Comparison of ENCODE assay signal across 21 cellular contexts in genomic region chr10:93299195-93299594, GRCh38.
DNase-seq lines count a peak whose midpoint lies in the region; ATAC-seq and TF ChIP-seq lines count a peak whose summit lies in the region.
"Had no signal": no experiment of that assay in that cellular context is flagged by ENCODE, and none has a peak within 500 bp of the region (broad histone marks: within the 10 kb centered on the region; RNA-seq: fewer than 3 reads in every experiment).

No MANE protein-coding gene starts in this region.

- H3K9me3 Mint-ChIP-seq in WTC11 = no peaks in the 10 kb centered on the region
- H3K9me3 Mint-ChIP-seq: CD4-positive, CD25-positive, alpha-beta regulatory T cell; IgD-negative memory B cell had no signal

- no peaks in the 10 kb centered on the region for H3K79me2 ChIP-seq in smooth muscle cell (ENCODE audit: low read depth)

- no peak for ATAC-seq in WTC11
- ATAC-seq: PC-3 had no signal

- peak overlapping the region; percentile 63 for H3K4me2 ChIP-seq in smooth muscle cell
- H3K4me2 ChIP-seq: BLaER1, KMS-11 had no signal

- H3K4me3 ChIP-seq in smooth muscle cell = peak overlapping the region; percentile 25
- no peak overlapping the region for H3K4me3 ChIP-seq in coronary artery
- H3K4me3 ChIP-seq: BLaER1 had no signal

- peak overlapping the region; percentile 5 for H2AFZ ChIP-seq in smooth muscle cell (ENCODE audit: low read depth)

- H3K4me1 Mint-ChIP-seq in WTC11 = peaks cover 17% of the 10 kb centered on the region
- H3K4me1 Mint-ChIP-seq: CD4-positive, CD25-positive, alpha-beta regulatory T cell; IgD-negative memory B cell had no signal

- H4K20me1 ChIP-seq in smooth muscle cell (ENCODE audit: low read depth) = no peaks in the 10 kb centered on the region
- H4K20me1 ChIP-seq: BLaER1 had no signal

- CTCF ChIA-PET in WTC11 (lab: Charles Lee) = interaction anchor here (1.2 to 1.3 kb wide), 2 partner anchors 58 to 183 kb away, joined by 3 read pairs; no protein-coding TSS in a partner anchor

- no peak for TF ChIP-seq CTCF in WTC11 (IDR thresholded peaks at IDR 0.05)
- no peak for TF ChIP-seq CTCF in smooth muscle cell (IDR thresholded peaks at IDR 0.05; ENCODE audit: borderline replicate concordance, insufficient read depth, poor library complexity, severe bottlenecking)
- TF ChIP-seq CTCF in coronary artery (IDR thresholded peaks at IDR 0.05) = no peak

- H3K36me3 Mint-ChIP-seq in WTC11 = no peaks in the 10 kb centered on the region
- H3K36me3 Mint-ChIP-seq: CD4-positive, CD25-positive, alpha-beta regulatory T cell; IgD-negative memory B cell had no signal

- no peaks in the 10 kb centered on the region for H3F3A ChIP-seq in smooth muscle cell (ENCODE audit: low read depth)

- H3K27ac Mint-ChIP-seq in WTC11 = 0 out of 2 replicates have a peak overlapping the region, but pooled peaks have one; percentile 63
- H3K27ac Mint-ChIP-seq: CD4-positive, CD25-positive, alpha-beta regulatory T cell; IgD-negative memory B cell had no signal

- 26% methylated on average over 6 of the region's 6 CpGs for WGBS in smooth muscle cell (ENCODE audit: low lambda C conversion rate)

- H3K27ac ChIP-seq in smooth muscle cell (ENCODE audit: low read depth) = no peak overlapping the region
- H3K27ac ChIP-seq in coronary artery = no peak overlapping the region
- H3K27ac ChIP-seq: BLaER1, KMS-11 had no signal

- no peak overlapping the region for H3K9ac ChIP-seq in smooth muscle cell (ENCODE audit: low read depth)
- H3K9ac ChIP-seq: BLaER1, KMS-11 had no signal

- peaks cover 12% of the 10 kb centered on the region for H3K4me1 ChIP-seq in smooth muscle cell (ENCODE audit: low read depth)
- H3K4me1 ChIP-seq: BLaER1 had no signal

- DNase-seq in ELF-1 (ENCODE audit: low read depth, low spot score) = peak; percentile 22
- no peak for DNase-seq in WTC11 (ENCODE audit: low spot score)
- DNase-seq in islet precursor cell = peak; percentile 66
- DNase-seq in smooth muscle cell (lab: John Stamatoyannopoulos, UW; ENCODE audit: unreplicated experiment) = no peak
- DNase-seq in T-helper 9 cell = no peak
- no peak for DNase-seq in amniotic stem cell (lab: John Stamatoyannopoulos, UW)
- DNase-seq in coronary artery (ENCODE audit: low spot score) = no peak
- DNase-seq: CD4-positive, CD25-positive, alpha-beta regulatory T cell; DMS53; GDM1; H7; MM.1S; NCI-H2029; NCI-H446 treated with DMSO at 0.1 percent for 48 hours; NCI-H526; NCI-H82; NK-92 treated with Interleukin-12 subunit alpha and Interleukin-12 subunit beta, amount 100 ng/mL, for 24 hours; PC-3 had no signal

- POLR2A ChIA-PET in WTC11 (lab: Charles Lee) = no interaction called here

- H3K9me3 ChIP-seq in smooth muscle cell (replicated peaks; ENCODE audit: low read depth) = no peaks in the 10 kb centered on the region
- H3K9me3 ChIP-seq: BLaER1 had no signal

- H3K27me3 ChIP-seq in smooth muscle cell (ENCODE audit: low read depth) = no peaks in the 10 kb centered on the region
- H3K27me3 ChIP-seq: BLaER1 had no signal

- H3K36me3 ChIP-seq in smooth muscle cell (ENCODE audit: low read depth) = no peaks in the 10 kb centered on the region
- H3K36me3 ChIP-seq: BLaER1 had no signal

- no peak overlapping the region for H3K4me3 Mint-ChIP-seq in WTC11
- H3K4me3 Mint-ChIP-seq: CD4-positive, CD25-positive, alpha-beta regulatory T cell; IgD-negative memory B cell had no signal

- no peaks in the 10 kb centered on the region; the same call in 1 of the 2 replicates for H3K27me3 Mint-ChIP-seq in WTC11 (ENCODE audit: low read depth)
- H3K27me3 Mint-ChIP-seq: IgD-negative memory B cell had no signal

TF ChIP-seq in WTC11, 78 proteins besides CTCF, POLR2A, EP300 and RAD21 (continues in another document):
- no peak for TF ChIP-seq IRF2 (CRISPR knock-in tag; IDR thresholded peaks at IDR 0.05; ENCODE audit: borderline replicate concordance, low read depth)
- TF ChIP-seq TCF7 (CRISPR knock-in tag; IDR thresholded peaks at IDR 0.05; ENCODE audit: low read depth) = no peak
- TF ChIP-seq ZNF512 (CRISPR knock-in tag; IDR thresholded peaks at IDR 0.05; ENCODE audit: borderline replicate concordance) = no peak
- no peak for TF ChIP-seq SP1 (CRISPR knock-in tag; conservative IDR thresholded peaks at IDR 0.05)
- TF ChIP-seq RELA (CRISPR knock-in tag; IDR thresholded peaks at IDR 0.05; ENCODE audit: borderline replicate concordance) = no peak
- TF ChIP-seq ZNF281 (CRISPR knock-in tag; IDR thresholded peaks at IDR 0.05) = no peak
- TF ChIP-seq ZNF232 (CRISPR knock-in tag; IDR thresholded peaks at IDR 0.05) = no peak
- no peak for TF ChIP-seq JUN (CRISPR knock-in tag; IDR thresholded peaks at IDR 0.05)
- TF ChIP-seq ZNF263 (CRISPR knock-in tag; IDR thresholded peaks at IDR 0.05; ENCODE audit: low read depth) = no peak
- no peak for TF ChIP-seq ATF2 (CRISPR knock-in tag; IDR thresholded peaks at IDR 0.05; ENCODE audit: borderline replicate concordance, low read depth)
- no peak for TF ChIP-seq NR2C2 (CRISPR knock-in tag; IDR thresholded peaks at IDR 0.05)
- no peak for TF ChIP-seq ZNF425 (CRISPR knock-in tag; conservative IDR thresholded peaks at IDR 0.05)

Comparison
In these comparisons a context has a peak if more than half of its experiments do, and no peak if none do; other contexts are left out.
1. DNase-seq: peak in ELF-1 (single experiment) and islet precursor cell (single experiment); none in WTC11 (single experiment), smooth muscle cell (single experiment), T-helper 9 cell (single experiment), amniotic stem cell (single experiment) and coronary artery (single experiment).